ENCODE assay signal across 8 cellular contexts in genomic region chr14:63470877-63471565, GRCh38.
DNase-seq lines count a peak whose midpoint lies in the region; ATAC-seq and TF ChIP-seq lines count a peak whose summit lies in the region.

No MANE protein-coding gene starts in this region.

- DNase-seq in A172 (ENCODE audit: low spot score), result peak; percentile 60
- peak; percentile 96 for DNase-seq in PC-3
- DNase-seq in fibroblast of pulmonary artery (ENCODE audit: low read depth), result peak; percentile 73
- no peak for DNase-seq in NCI-H526 treated with DMSO at 0.1 percent for 48 hours (lab: John Stamatoyannopoulos, UW)
- DNase-seq in GM19240 (ENCODE audit: insufficient read length, low spot score), result no peak
- DNase-seq in mesendoderm, result no peak

- H3K9me2 ChIP-seq in PC-3 (replicated peaks; ENCODE audit: low read length), result no peaks in the 10 kb centered on the region

- H3K9ac ChIP-seq in PC-3 (ENCODE audit: low read length) (peak overlapping the region; percentile 32), mesendoderm (ENCODE audit: low read length) (no peak overlapping the region)

- H2BK15ac ChIP-seq in mesendoderm (replicated peaks; ENCODE audit: low read depth), result no peak overlapping the region

- BruUV-seq in PC-3 (replicated peaks; lab: Mats Ljungman, UMichigan), result no TSS peak

- H3K4me2 ChIP-seq in PC-3 (ENCODE audit: low read length) (peak overlapping the region; percentile 70), mesendoderm (ENCODE audit: low read length) (no peak overlapping the region)

- H3K56ac ChIP-seq in mesendoderm (ENCODE audit: low read length), result no peak overlapping the region

- H3K4me3 ChIP-seq in PC-3 (ENCODE audit: low read length) (peak overlapping the region; percentile 25; the same call in 1 of the 2 replicates), fibroblast of pulmonary artery (replicated peaks; ENCODE audit: low read depth, low read length) (no peak overlapping the region), mesendoderm (ENCODE audit: low read length) (no peak overlapping the region)

- H4K20me1 ChIP-seq in PC-3 (ENCODE audit: low read length), result peaks cover 14% of the 10 kb centered on the region

- intact Hi-C loops in PC-3 (cut with micrococcal nuclease), result loop anchor here (1.0 to 5.0 kb wide), 5 partner anchors 21 to 171 kb away; partner anchors contain the start of genes PPP2R5E and WDR89

- no peak overlapping the region for H2AK5ac ChIP-seq in mesendoderm (ENCODE audit: low read length)

- H3K79me2 ChIP-seq in PC-3 (ENCODE audit: low read length) (peaks cover 88% of the 10 kb centered on the region), mesendoderm (ENCODE audit: control insufficient read depth, insufficient read depth, low read length) (peaks cover 32% of the 10 kb centered on the region)

- peak; percentile 93 for ATAC-seq in GM18519 (IDR thresholded peaks at IDR 0.05; ENCODE audit: low FRiP score, unreplicated experiment)
- peak; percentile 97 for ATAC-seq in HG02938 (IDR thresholded peaks at IDR 0.05; ENCODE audit: unreplicated experiment)
- ATAC-seq in PC-3, result peak; percentile 87

- no peak overlapping the region for H2BK120ac ChIP-seq in mesendoderm (ENCODE audit: low read depth, low read length)

- peaks cover 55% of the 10 kb centered on the region for H3K4me1 ChIP-seq in PC-3 (ENCODE audit: insufficient read depth, low read length)
- H3K4me1 ChIP-seq in mesendoderm (ENCODE audit: control insufficient read depth, low read depth, low read length), result peaks cover 3% of the 10 kb centered on the region

- peaks cover 13% of the 10 kb centered on the region for H3K79me1 ChIP-seq in mesendoderm (ENCODE audit: low read length)

- H3K36me3 ChIP-seq in PC-3 (ENCODE audit: low read depth, low read length), result no peaks in the 10 kb centered on the region
- H3K36me3 ChIP-seq in mesendoderm (ENCODE audit: control insufficient read depth, insufficient read depth, low read length), result no peaks in the 10 kb centered on the region

- no peaks in the 10 kb centered on the region for H3K9me3 ChIP-seq in PC-3 (ENCODE audit: low read length)

- H3K23ac ChIP-seq in mesendoderm (ENCODE audit: low read length), result no peak overlapping the region

- H4K8ac ChIP-seq in mesendoderm (ENCODE audit: low read depth, low read length), result no peak overlapping the region

- no peak overlapping the region for H3K18ac ChIP-seq in mesendoderm (ENCODE audit: low read length)

- H4K5ac ChIP-seq in mesendoderm (ENCODE audit: low read length), result no peak overlapping the region

- H3K27me3 ChIP-seq in PC-3 (ENCODE audit: low read length) (no peaks in the 10 kb centered on the region), mesendoderm (ENCODE audit: insufficient read depth, low read length, poor library complexity) (no peaks in the 10 kb centered on the region)

- WGBS in mesendoderm (ENCODE audit: extremely low coverage, insufficient coverage, low lambda C conversion rate), result no CpG with 5 or more reads among the region's 3 CpGs

- CTCF ChIA-PET in PC-3 (lab: Charles Lee), result no interaction called here

- peaks cover 12% of the 10 kb centered on the region for H3F3A ChIP-seq in PC-3 (ENCODE audit: low read length, unreplicated experiment)

- TF ChIP-seq CTCF in PC-3 (conservative IDR thresholded peaks at IDR 0.05; ENCODE audit: low read depth, low read length), result no peak
- TF ChIP-seq CTCF in fibroblast of pulmonary artery (IDR thresholded peaks at IDR 0.05; ENCODE audit: low read length, missing control alignments), result no peak

- POLR2A ChIA-PET in PC-3 (lab: Charles Lee; ENCODE audit: unreplicated experiment), result no interaction called here

- H3K27ac ChIP-seq in PC-3 (ENCODE audit: low read length) (peak overlapping the region; percentile 89), mesendoderm (ENCODE audit: low read depth, low read length) (no peak overlapping the region)

- no peak overlapping the region for H3K4ac ChIP-seq in mesendoderm (ENCODE audit: low read depth, low read length)

- H2AFZ ChIP-seq in PC-3 (ENCODE audit: low read length), result no peak overlapping the region

- no peak overlapping the region for H2BK5ac ChIP-seq in mesendoderm (ENCODE audit: low read length)

Comparison
In these comparisons a context has a peak if more than half of its experiments do, and no peak if none do; other contexts are left out.
1. DNase-seq: peak in A172 (single experiment), PC-3 (single experiment) and fibroblast of pulmonary artery (single experiment); none in NCI-H526 treated with DMSO at 0.1 percent for 48 hours (single experiment), GM19240 (single experiment) and mesendoderm (single experiment).
2. Peak in every context shown above with its lines, with median percentiles within 50 percentile points of each other: ATAC-seq.